Comparison of ENCODE assay signal across 9 cellular contexts in the genomic region with DNA sequence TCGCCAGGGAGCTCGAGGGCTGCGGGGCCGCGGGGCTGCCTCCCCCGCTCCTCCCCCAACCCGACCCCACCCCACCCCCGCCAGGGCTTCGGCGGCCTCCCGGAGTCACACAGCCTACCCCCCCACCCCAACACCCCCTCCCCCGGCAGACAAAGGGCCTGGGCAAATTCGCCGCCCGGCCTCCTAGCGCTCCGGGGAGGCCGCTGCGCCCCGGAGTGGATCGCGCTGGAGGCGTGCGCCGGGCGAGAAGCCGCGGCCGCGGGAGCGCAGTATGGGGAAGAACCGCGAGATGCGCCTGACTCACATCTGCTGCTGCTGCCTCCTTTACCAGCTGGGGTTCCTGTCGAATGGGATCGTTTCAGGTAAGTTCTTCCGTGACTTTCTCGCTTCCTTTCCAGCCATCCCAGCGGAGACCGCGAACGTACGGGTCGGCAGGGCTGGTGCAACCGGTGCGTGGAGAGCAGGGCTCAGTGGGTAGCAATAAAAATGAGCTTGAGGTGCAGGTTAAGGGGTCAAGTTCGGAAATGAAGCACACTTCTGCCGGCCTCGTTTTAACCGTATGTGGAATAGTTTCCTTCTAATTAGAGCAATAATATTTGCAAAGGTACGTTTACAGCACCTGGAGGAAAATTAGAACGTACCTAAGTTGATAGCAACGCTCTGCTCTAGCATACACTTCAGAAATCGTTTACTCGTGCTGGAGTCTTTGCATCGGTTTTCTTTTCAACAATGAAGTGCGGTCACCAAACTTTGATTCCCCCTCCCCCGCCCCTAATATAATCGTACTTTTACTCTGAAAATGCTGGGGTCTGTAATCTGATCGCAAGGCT. TPM values are rescaled to one million over a fixed set of nuclear protein-coding genes. Genes with fewer than 3 reads are reported as not detected.
DNase-seq lines count a peak whose midpoint lies in the region; ATAC-seq and TF ChIP-seq lines count a peak whose summit lies in the region.
"Had no signal": no experiment of that assay in that cellular context is flagged by ENCODE, and none has a peak within 500 bp of the region (broad histone marks: within the 10 kb centered on the region; RNA-seq: fewer than 3 reads in every experiment).

TSS of gene ADAMTS19 (plus strand) at position 178 of the 830 bp plus-strand sequence. CDS start at position 272, 94 bp downstream.

- no peak within 1 kb of the TSS for H3K56ac ChIP-seq in H9 (ENCODE audit: insufficient read length, low read depth, low read length)

- H2AK5ac ChIP-seq in H9 (ENCODE audit: insufficient read length, low read length): no peak within 1 kb of the TSS

- H2BK20ac ChIP-seq in H9 (ENCODE audit: low read depth, low read length, poor library complexity, severe bottlenecking): no peak within 1 kb of the TSS

- no peak within 1 kb of the TSS; the same call in 1 of the 2 replicates for H2BK15ac ChIP-seq in H9 (ENCODE audit: low read depth, low read length)

- H3K14ac ChIP-seq in H9 (ENCODE audit: insufficient read depth, low read length): peak within 1 kb of the TSS; percentile 92

- TF ChIP-seq EP300 in SK-N-SH (IDR thresholded peaks at IDR 0.05; ENCODE audit: borderline replicate concordance in 1 of 2, low read depth in 1 of 2, low read length in 1 of 2): no peak

- H2BK12ac ChIP-seq in H9 (ENCODE audit: insufficient read length, low read depth, low read length): no peak within 1 kb of the TSS

- no peak within 1 kb of the TSS for H2AFZ ChIP-seq in H9 (ENCODE audit: low read length)
- H2AFZ ChIP-seq in SK-N-SH (ENCODE audit: low read depth): 0 out of 2 replicates have a peak within 1 kb of the TSS, but pooled peaks have one; percentile 46

- peaks cover 3% of the 10 kb centered on the region; the same call in 1 of the 2 replicates for H3K27me3 Mint-ChIP-seq in H9 (ENCODE audit: low read depth)

- no peaks in the 10 kb centered on the region for H3K9me3 ChIP-seq in H9 (ENCODE audit: control insufficient read depth, low read depth, low read length)
- H3K9me3 ChIP-seq in SK-N-SH: no peaks in the 10 kb centered on the region
- H3K9me3 ChIP-seq in mucosa of descending colon: no peaks in the 10 kb centered on the region
- H3K9me3 ChIP-seq in uterus: no peaks in the 10 kb centered on the region

- DNase-seq in BJ (ENCODE audit: low read depth) (no peak), H9 (peak; percentile 69), SK-N-SH (peak; percentile 61), epithelial cell of prostate (ENCODE audit: low read depth, low spot score) (peak; percentile 20), mucosa of descending colon (peak; percentile 19 to 57 (median 56)), uterus (peak; percentile 43 to 52), COR-L47 (lab: John Stamatoyannopoulos, UW) (no peak)

- H4K8ac ChIP-seq in H9 (replicated peaks; ENCODE audit: insufficient read length, low read depth, low read length): no peak within 1 kb of the TSS

- peak within 1 kb of the TSS; percentile 97 for H3K9ac ChIP-seq in H9 (ENCODE audit: extremely low read depth, insufficient read length, low read length)
- H3K9ac ChIP-seq in SK-N-SH: no peak within 1 kb of the TSS

- peaks cover 3% of the 10 kb centered on the region for H3K79me1 ChIP-seq in H9 (ENCODE audit: insufficient read depth, low read depth, low read length, poor library complexity, severe bottlenecking)

- POLR2A ChIA-PET in BJ (lab: Charles Lee): no interaction called here
- POLR2A ChIA-PET in SK-N-SH (lab: Yijun Ruan, JAX): no interaction called here

- ATAC-seq in mucosa of descending colon (peak; percentile 86), HG02884 (IDR thresholded peaks at IDR 0.05; ENCODE audit: unreplicated experiment) (no peak)
- ATAC-seq: HCT116 had no signal

- H3K27me3 ChIP-seq in BJ (ENCODE audit: control insufficient read depth, insufficient read depth, low read length) (peaks cover 17% of the 10 kb centered on the region), H9 (ENCODE audit: insufficient read depth, low read length) (no peaks in the 10 kb centered on the region), SK-N-SH (ENCODE audit: insufficient read depth) (peaks cover 29% of the 10 kb centered on the region), uterus (no peaks in the 10 kb centered on the region)

- H3K4me1 ChIP-seq in H9 (ENCODE audit: insufficient read depth, low read length) (peaks cover 5% of the 10 kb centered on the region; the same call in 1 of the 2 replicates), SK-N-SH (ENCODE audit: control insufficient read depth in 1 of 2, insufficient read depth in 2 of 2, low read depth in 1 of 2, low read length in 1 of 2) (no peaks in the 10 kb centered on the region; a peak in 1 of 4 replicates), mucosa of descending colon (ENCODE audit: low read depth) (no peaks in the 10 kb centered on the region), uterus (no peaks in the 10 kb centered on the region)

- peak within 1 kb of the TSS; percentile 64; the same call in 1 of the 2 replicates for H3K4ac ChIP-seq in H9 (ENCODE audit: low read depth, low read length)

- H3K27ac ChIP-seq in H9 (ENCODE audit: insufficient read length, low read depth, low read length) (peak within 1 kb of the TSS; percentile 7), SK-N-SH (ENCODE audit: low read depth in 2 of 2, low read length in 1 of 2) (no peak within 1 kb of the TSS), epithelial cell of prostate (no peak within 1 kb of the TSS), uterus (peak within 1 kb of the TSS; percentile 88 to 93)

- peaks cover 40 to 41% of the 10 kb centered on the region in 2 experiments for H3K4me1 Mint-ChIP-seq in H9

- no peaks in the 10 kb centered on the region for H3K36me3 ChIP-seq in BJ (ENCODE audit: control insufficient read depth, insufficient read depth, low read length)
- no peaks in the 10 kb centered on the region for H3K36me3 ChIP-seq in SK-N-SH (replicated peaks in 1 of 2; ENCODE audit: control insufficient read depth in 1 of 2, insufficient read depth in 2 of 2, low read length in 1 of 2)
- no peaks in the 10 kb centered on the region for H3K36me3 ChIP-seq in mucosa of descending colon (ENCODE audit: low read depth)
- no peaks in the 10 kb centered on the region for H3K36me3 ChIP-seq in uterus

- no peak for TF ChIP-seq CTCF in BJ (IDR thresholded peaks at IDR 0.05; ENCODE audit: insufficient read depth, low read depth, low read length)
- no peak for TF ChIP-seq CTCF in H9 (conservative IDR thresholded peaks at IDR 0.05)
- TF ChIP-seq CTCF in SK-N-SH (IDR thresholded peaks at IDR 0.05): no peak
- no peak for TF ChIP-seq CTCF in mucosa of descending colon (IDR thresholded peaks at IDR 0.05)
- peak in 1 of 4 experiments; percentile 21 for TF ChIP-seq CTCF in uterus (IDR thresholded peaks at IDR 0.05)

- H2BK5ac ChIP-seq in H9 (ENCODE audit: insufficient read length, low read length): no peak within 1 kb of the TSS

- peak within 1 kb of the TSS; percentile 95 for H3K4me2 ChIP-seq in H9 (ENCODE audit: insufficient read depth, insufficient read length, low read length)
- peak within 1 kb of the TSS; percentile 63 for H3K4me2 ChIP-seq in SK-N-SH

- WGBS in H9 (ENCODE audit: extremely low coverage, insufficient read length, low lambda C conversion rate): no CpG with 5 or more reads among the region's 60 CpGs
- 4% methylated on average over 38 of the region's 60 CpGs for WGBS in SK-N-SH (ENCODE audit: low lambda C conversion rate)

- H4K20me1 ChIP-seq in H9 (ENCODE audit: control insufficient read depth, insufficient read depth, insufficient read length) (no peaks in the 10 kb centered on the region), SK-N-SH (ENCODE audit: insufficient read depth) (no peaks in the 10 kb centered on the region)

- H3T11ph ChIP-seq in H9 (ENCODE audit: low read length): no peak within 1 kb of the TSS

- peaks cover 15% of the 10 kb centered on the region for H3K23me2 ChIP-seq in H9 (ENCODE audit: insufficient read length, low read depth, low read length, poor library complexity, severe bottlenecking)

- H4K5ac ChIP-seq in H9 (ENCODE audit: insufficient read length, low read depth, low read length): peak within 1 kb of the TSS; percentile 88

- H3F3A ChIP-seq in SK-N-SH (replicated peaks; ENCODE audit: insufficient read depth): no peaks in the 10 kb centered on the region

- TF ChIP-seq POLR2A in uterus (IDR thresholded peaks at IDR 0.05): no peak

- H3K36me3 Mint-ChIP-seq in H9 (ENCODE audit: insufficient read depth in 1 of 3, low read depth in 3 of 3): peaks cover 3 to 7% (median 7%) of the 10 kb centered on the region in 3 experiments; a peak in 5 of 7 replicates

- peak within 1 kb of the TSS; percentile 88 for H4K91ac ChIP-seq in H9 (ENCODE audit: insufficient read length, low read depth, low read length)

- H3K4me3 ChIP-seq in BJ (ENCODE audit: low read depth, low read length) (peak within 1 kb of the TSS; percentile 37), SK-N-SH (ENCODE audit: low read depth in 2 of 2, low read length in 1 of 2) (peak within 1 kb of the TSS; percentile 2 to 37; a peak in 3 of 4 replicates), mucosa of descending colon (peak within 1 kb of the TSS; percentile 7), uterus (peak within 1 kb of the TSS; percentile 53 to 61)

- H3K79me2 ChIP-seq in H9 (ENCODE audit: insufficient read depth, low read length) (peaks cover 10% of the 10 kb centered on the region), SK-N-SH (ENCODE audit: insufficient read depth) (no peaks in the 10 kb centered on the region)

- peak within 1 kb of the TSS; percentile 98 to 99 for H3K4me3 Mint-ChIP-seq in H9

- intact Hi-C loops in mucosa of descending colon (cut with DNase I, micrococcal nuclease) (no loop called here), uterus (cut with DNase I; ENCODE audit: low total_unique reads) (no loop called here)

- peak within 1 kb of the TSS; percentile 93 for H2BK120ac ChIP-seq in H9 (ENCODE audit: low read depth, low read length, poor library complexity, severe bottlenecking)

- H3K18ac ChIP-seq in H9 (ENCODE audit: insufficient read length, low read depth, low read length): peak within 1 kb of the TSS; percentile 98

- CTCF ChIA-PET in BJ (lab: Yijun Ruan, JAX) (interaction anchor here (0.7 to 1.5 kb wide), 2 partner anchors 10 to 75 kb away, joined by 3 read pairs; no protein-coding TSS in a partner anchor), SK-N-SH (lab: Yijun Ruan, JAX) (no interaction called here)

- H3K9me2 ChIP-seq in SK-N-SH: no peaks in the 10 kb centered on the region

- TF ChIP-seq RAD21 in SK-N-SH (IDR thresholded peaks at IDR 0.05; ENCODE audit: low read length): no peak

- no peaks in the 10 kb centered on the region; a peak in 2 of 5 replicates for H3K9me3 Mint-ChIP-seq in H9

- peak within 1 kb of the TSS; percentile 89 to 99 (median 91) for H3K27ac Mint-ChIP-seq in H9

- no peak within 1 kb of the TSS for H3K23ac ChIP-seq in H9 (ENCODE audit: insufficient read length, low read depth, low read length)

TF ChIP-seq in SK-N-SH, 30 proteins besides CTCF, POLR2A, EP300 and RAD21 (continues in another document):
- TF ChIP-seq EZH2phosphoT487 (IDR thresholded peaks at IDR 0.05; ENCODE audit: borderline replicate concordance, low read depth): peak; percentile 57; the same call in 1 of the 2 replicates

RNA-seq across cellular contexts. Expression of gene ADAMTS19, which starts in this region (rescaled TPM):
- 0.17 and 0.34 TPM in 2 replicates for polyA plus RNA-seq in BJ (2011; rRNA removed)
- 0.66 and 0.93 TPM in 2 replicates for polyA minus RNA-seq in BJ (2011; rRNA and poly(A)+ RNA removed)
- total RNA-seq in H9 (2021): 20.3 and 20.8 TPM in 2 replicates
- 0.10 TPM in 1 of 2 replicates, not detected in the other for polyA plus RNA-seq in SK-N-SH (2012; rRNA removed)
- not detected in 2 replicates for polyA plus RNA-seq in SK-N-SH (2012; cell fraction: cytosol; rRNA removed)
- polyA plus RNA-seq in SK-N-SH (2012; cell fraction: nucleus; rRNA removed): not detected in 2 replicates
- total RNA-seq in mucosa of descending colon: 1 to 10 TPM in 1 of 3 donors, under 1 TPM in 2; 0.12 to 1.6 (median 0.75) TPM
- 100 to 1,000 TPM in 1 of 4 donors, 10 to 100 TPM in 2, 1 to 10 TPM in 1; 1.2 to 132 (median 36.1) TPM for total RNA-seq in uterus

Comparison
In these comparisons a context has a peak if more than half of its experiments do, and no peak if none do; other contexts are left out.
1. Peak in DNase-seq, H3K4me3 ChIP-seq and H3K4me2 ChIP-seq in SK-N-SH; RNA of the gene not detected or under 1 TPM.
2. DNase-seq: peak in H9 (single experiment), epithelial cell of prostate (single experiment), mucosa of descending colon (3 of 3) and uterus (2 of 2); none in BJ (single experiment) and COR-L47 (single experiment).
3. H3K4me3 ChIP-seq: peak in every context shown above with its lines; median percentile 57 in uterus; 37 in BJ; 20 in SK-N-SH; 7 in mucosa of descending colon.
4. H3K27ac ChIP-seq: peak in H9 (single experiment) and uterus (2 of 2); none in SK-N-SH (0 of 2) and epithelial cell of prostate (single experiment).